Comparison of ENCODE assay signal across 26 cellular contexts in genomic region chr4:56858302-56858644, GRCh38. TPM values are rescaled to one million over a fixed set of nuclear protein-coding genes. Genes with fewer than 3 reads are reported as not detected.
DNase-seq lines count a peak whose midpoint lies in the region; ATAC-seq and TF ChIP-seq lines count a peak whose summit lies in the region.
"Had no signal": no experiment of that assay in that cellular context is flagged by ENCODE, and none has a peak within 500 bp of the region (broad histone marks: within the 10 kb centered on the region; RNA-seq: fewer than 3 reads in every experiment).

No MANE protein-coding gene starts in this region.

- no peak overlapping the region for H3K4me3 ChIP-seq in breast epithelium
- H3K4me3 ChIP-seq in subcutaneous abdominal adipose tissue (ENCODE audit: low read depth in 1 of 5, low read length in 5 of 5), result no peak overlapping the region
- H3K4me3 ChIP-seq: GM12878, GM23248 had no signal

- intact Hi-C loops in MCF 10A (cut with micrococcal nuclease) (no loop called here), breast epithelium (cut with DNase I; ENCODE audit: low total_unique reads) (no loop called here)

- H3K4me1 Mint-ChIP-seq in MCF 10A (ENCODE audit: insufficient read depth, unreplicated experiment), result peaks cover 4% of the 10 kb centered on the region
- H3K4me1 Mint-ChIP-seq in activated T-cell treated with anti-CD3 and anti-CD28 coated beads, Interleukin-2, amount 50 U/mL, for 72 hours (ENCODE audit: low read depth), result peaks cover 5% of the 10 kb centered on the region
- H3K4me1 Mint-ChIP-seq: CD4-positive, CD25-positive, alpha-beta regulatory T cell; CD8-positive, alpha-beta memory T cell had no signal

- no peak for ATAC-seq in activated T-cell treated with anti-CD3 and anti-CD28 coated beads, Interleukin-2, amount 50 U/mL, for 72 hours (replicated peaks in 1 of 2)
- ATAC-seq: GM12878, HCT116, HepG2 had no signal

- no peak for TF ChIP-seq CTCF in MCF 10A (IDR thresholded peaks at IDR 0.05; ENCODE audit: unreplicated experiment)
- TF ChIP-seq CTCF in breast epithelium (IDR thresholded peaks at IDR 0.05), result no peak

- H3K27ac ChIP-seq in breast epithelium (no peak overlapping the region), subcutaneous abdominal adipose tissue (ENCODE audit: low read depth, low read length) (peak overlapping the region; percentile 72)
- H3K27ac ChIP-seq: GM23248 had no signal

- CTCF ChIA-PET in MCF 10A (lab: Yijun Ruan, JAX), result interaction anchor here (0.6 to 2.0 kb wide), 3 partner anchors 19 to 48 kb away, joined by 3 to 4 read pairs (median 3); no protein-coding TSS in a partner anchor

- POLR2A ChIA-PET in MCF 10A (lab: Yijun Ruan, JAX), result interaction anchor here (0.7 to 1.7 kb wide), 3 partner anchors 9 to 121 kb away, joined by 3 read pairs; no protein-coding TSS in a partner anchor

- H3K9me3 Mint-ChIP-seq in MCF 10A (ENCODE audit: unreplicated experiment), result no peaks in the 10 kb centered on the region
- H3K9me3 Mint-ChIP-seq in activated T-cell treated with anti-CD3 and anti-CD28 coated beads, Interleukin-2, amount 50 U/mL, for 72 hours, result no peaks in the 10 kb centered on the region
- H3K9me3 Mint-ChIP-seq: CD4-positive, CD25-positive, alpha-beta regulatory T cell; CD8-positive, alpha-beta memory T cell; HFFc6; IgD-negative memory B cell had no signal

- H3K36me3 ChIP-seq in breast epithelium (no peaks in the 10 kb centered on the region), subcutaneous abdominal adipose tissue (ENCODE audit: control insufficient read depth in 5 of 5, insufficient read depth in 5 of 5, low read length in 5 of 5) (no peaks in the 10 kb centered on the region)

- no peaks in the 10 kb centered on the region for H3K27me3 Mint-ChIP-seq in MCF 10A (ENCODE audit: insufficient read depth, unreplicated experiment)
- peaks cover 9% of the 10 kb centered on the region for H3K27me3 Mint-ChIP-seq in activated T-cell treated with anti-CD3 and anti-CD28 coated beads, Interleukin-2, amount 50 U/mL, for 72 hours (ENCODE audit: low read depth)

- H3K27ac Mint-ChIP-seq in MCF 10A (ENCODE audit: low read depth, unreplicated experiment), result peak overlapping the region; percentile 23
- no peak overlapping the region for H3K27ac Mint-ChIP-seq in activated T-cell treated with anti-CD3 and anti-CD28 coated beads, Interleukin-2, amount 50 U/mL, for 72 hours
- H3K27ac Mint-ChIP-seq: CD4-positive, CD25-positive, alpha-beta regulatory T cell; CD8-positive, alpha-beta memory T cell; HFFc6; IgD-negative memory B cell had no signal

- H3K9me3 ChIP-seq in breast epithelium, result no peaks in the 10 kb centered on the region
- H3K9me3 ChIP-seq in subcutaneous abdominal adipose tissue (ENCODE audit: control insufficient read depth in 5 of 5, low read length in 5 of 5), result no peaks in the 10 kb centered on the region

- H3K9ac ChIP-seq in subcutaneous abdominal adipose tissue (ENCODE audit: low read length in 5 of 5), result no peak overlapping the region
- H3K9ac ChIP-seq: GM23248 had no signal

- no peaks in the 10 kb centered on the region for H3K36me3 Mint-ChIP-seq in MCF 10A (ENCODE audit: insufficient read depth, unreplicated experiment)
- H3K36me3 Mint-ChIP-seq in activated T-cell treated with anti-CD3 and anti-CD28 coated beads, Interleukin-2, amount 50 U/mL, for 72 hours (ENCODE audit: insufficient read depth in 2 of 2), result no peaks in the 10 kb centered on the region
- H3K36me3 Mint-ChIP-seq: CD4-positive, CD25-positive, alpha-beta regulatory T cell; CD8-positive, alpha-beta memory T cell; IgD-negative memory B cell had no signal

- H3K4me1 ChIP-seq in breast epithelium (no peaks in the 10 kb centered on the region), subcutaneous abdominal adipose tissue (ENCODE audit: control insufficient read depth in 5 of 5, insufficient read depth in 5 of 5, low read length in 5 of 5) (peaks cover 0 to 20% (median 8%) of the 10 kb centered on the region in 5 donors)

- no peak overlapping the region for H3K4me3 Mint-ChIP-seq in MCF 10A (ENCODE audit: unreplicated experiment)
- no peak overlapping the region for H3K4me3 Mint-ChIP-seq in activated T-cell treated with anti-CD3 and anti-CD28 coated beads, Interleukin-2, amount 50 U/mL, for 72 hours
- H3K4me3 Mint-ChIP-seq: CD4-positive, CD25-positive, alpha-beta regulatory T cell; CD8-positive, alpha-beta memory T cell; HFFc6; IgD-negative memory B cell had no signal

- no peak for TF ChIP-seq POLR2A in breast epithelium (IDR thresholded peaks at IDR 0.05)

- BruUV-seq in MCF 10A (replicated peaks; lab: Mats Ljungman, UMichigan), result no TSS peak

- H3K27me3 ChIP-seq in breast epithelium, result no peaks in the 10 kb centered on the region
- H3K27me3 ChIP-seq in subcutaneous abdominal adipose tissue (ENCODE audit: control insufficient read depth in 5 of 5, insufficient read depth in 4 of 5, low read length in 5 of 5), result no peaks in the 10 kb centered on the region

- DNase-seq in MCF 10A (ENCODE audit: unreplicated experiment) (no peak), breast epithelium (ENCODE audit: low spot score in 2 of 2) (no peak), HT1080 (ENCODE audit: low read depth) (peak; percentile 29), left kidney (ENCODE audit: low read depth, low spot score) (peak; percentile 73), NCI-H226 (no peak)
- no peak for DNase-seq in activated T-cell treated with anti-CD3 and anti-CD28 coated beads, Interleukin-2, amount 50 U/mL, for 72 hours
- DNase-seq in stimulated activated CD4-positive, alpha-beta T cell treated with anti-CD3 and anti-CD28 coated beads, Interleukin-2, amount 100 ng/mL, for 48 hours, result no peak
- DNase-seq: 8988T; C1 segment of cervical spinal cord; CD4-positive, CD25-positive, alpha-beta regulatory T cell; CD8-positive, alpha-beta memory T cell; COR-L47; DMS 273 treated with DMSO at 0.1 percent for 48 hours; DMS53; DND-41; EL; HFFc6 had no signal

RNA-seq across cellular contexts. Expression of gene SPINK2, which starts 36.8 kb away (rescaled TPM):
- total RNA-seq in MCF 10A (2022), result not detected in 2 replicates
- 1 to 10 TPM in 1 of 3 donors, under 1 TPM in 1, not detected in 1; 0.66 to 2.4 TPM for total RNA-seq in breast epithelium
- total RNA-seq in HT1080 (2014; rRNA removed; shearing (Covaris generic)), result not detected in 2 replicates
- polyA plus RNA-seq in HT1080 (2015; cell fraction: cytosol; rRNA removed), result not detected in 2 replicates
- not detected in 2 replicates for polyA plus RNA-seq in HT1080 (2015; cell fraction: nucleus; rRNA removed)
- total RNA-seq in activated T-cell treated with anti-CD3 and anti-CD28 coated beads, Interleukin-2, amount 50 U/mL, for 72 hours, result not detected
- total RNA-seq: A673, G401, GM23248, HepG2, HFFc6 had no signal
- polyA plus RNA-seq: AG04450, GM23248, HepG2 had no signal

RNA-seq across cellular contexts. Expression of gene REST, which starts 49.4 kb away (rescaled TPM):
- total RNA-seq in MCF 10A (2022), result 50.5 and 51.6 TPM in 2 replicates
- total RNA-seq in breast epithelium, result 10 to 100 TPM; 31.0 to 44.6 (median 32.8) TPM
- 36.4 and 39.9 TPM in 2 replicates for total RNA-seq in HT1080 (2014; rRNA removed; shearing (Covaris generic))
- 19.5 and 24.5 TPM in 2 replicates for polyA plus RNA-seq in HT1080 (2015; cell fraction: cytosol; rRNA removed)
- 28.3 and 30.3 TPM in 2 replicates for polyA plus RNA-seq in HT1080 (2015; cell fraction: nucleus; rRNA removed)
- 10 to 100 TPM; 59.7 to 60.6 TPM for total RNA-seq in activated T-cell treated with anti-CD3 and anti-CD28 coated beads, Interleukin-2, amount 50 U/mL, for 72 hours

Comparison
In these comparisons a context has a peak if more than half of its experiments do, and no peak if none do; other contexts are left out.
1. DNase-seq: peak in HT1080 (single experiment) and left kidney (single experiment); none in MCF 10A (single experiment), breast epithelium (0 of 2), NCI-H226 (single experiment), activated T-cell treated with anti-CD3 and anti-CD28 coated beads, Interleukin-2, amount 50 U/mL, for 72 hours (0 of 2) and stimulated activated CD4-positive, alpha-beta T cell treated with anti-CD3 and anti-CD28 coated beads, Interleukin-2, amount 100 ng/mL, for 48 hours (0 of 2).